Comparison of ENCODE assay signal across 8 cellular contexts in genomic region chr20:38337561-38338140, GRCh38. TPM values are rescaled to one million over a fixed set of nuclear protein-coding genes. Genes with fewer than 3 reads are reported as not detected.
A peak's percentile ranks its signal among the peaks of the same experiment; 100 is the strongest.
DNase-seq lines count a peak whose midpoint lies in the region; ATAC-seq and TF ChIP-seq lines count a peak whose summit lies in the region.

No MANE protein-coding gene starts in this region.

- TF ChIP-seq CTCF in epithelial cell of esophagus (IDR thresholded peaks at IDR 0.05; ENCODE audit: insufficient read depth, low read depth, low read length, missing control alignments) = peak; percentile 58

- no peaks in the 10 kb centered on the region for H3K36me3 Mint-ChIP-seq in activated CD4-positive, alpha-beta T cell treated with anti-CD3 and anti-CD28 coated beads for 36 hours (ENCODE audit: low read depth)
- H3K36me3 Mint-ChIP-seq in activated CD4-positive, alpha-beta T cell treated with anti-CD3 and anti-CD28 coated beads, Interleukin-2, amount 10 ng/mL, durations not matched to agents 24 days and 14 days (ENCODE audit: low read depth) = no peaks in the 10 kb centered on the region
- H3K36me3 Mint-ChIP-seq in T-helper 2 cell treated with Interferon-gamma antibody and Interleukin-4, amounts not matched to agents 5 μg/mL and 100 μg/mL, for 36 hours (ENCODE audit: low read depth) = no peaks in the 10 kb centered on the region

- CTCF ChIA-PET in activated CD4-positive, alpha-beta T cell treated with anti-CD3 and anti-CD28 coated beads for 36 hours (lab: Charles Lee) = interaction anchor here (0.8 kb wide), 1 partner anchor 11 kb away, joined by 3 read pairs; no protein-coding TSS in a partner anchor

- peaks cover 8% of the 10 kb centered on the region for H3K9me3 Mint-ChIP-seq in activated CD4-positive, alpha-beta T cell treated with anti-CD3 and anti-CD28 coated beads for 36 hours (ENCODE audit: low read depth)
- peaks cover 7% of the 10 kb centered on the region for H3K9me3 Mint-ChIP-seq in activated CD4-positive, alpha-beta T cell treated with anti-CD3 and anti-CD28 coated beads, Interleukin-2, amount 10 ng/mL, durations not matched to agents 24 days and 14 days
- peaks cover 9% of the 10 kb centered on the region for H3K9me3 Mint-ChIP-seq in T-helper 2 cell treated with Interferon-gamma antibody and Interleukin-4, amounts not matched to agents 5 μg/mL and 100 μg/mL, for 36 hours

- intact Hi-C loops in activated CD4-positive, alpha-beta T cell treated with anti-CD3 and anti-CD28 coated beads for 36 hours (cut with DNase I, micrococcal nuclease) = no loop called here
- intact Hi-C loops in activated CD4-positive, alpha-beta T cell treated with anti-CD3 and anti-CD28 coated beads, Interleukin-2, amount 10 ng/mL, durations not matched to agents 24 days and 14 days (cut with micrococcal nuclease) = no loop called here
- intact Hi-C loops in posterior cingulate gyrus (cut with DNase I) = loop anchor here (5.0 kb wide), 1 partner anchor 70 kb away; no protein-coding TSS in a partner anchor

- H3K4me3 Mint-ChIP-seq in activated CD4-positive, alpha-beta T cell treated with anti-CD3 and anti-CD28 coated beads for 36 hours = no peak overlapping the region
- H3K4me3 Mint-ChIP-seq in activated CD4-positive, alpha-beta T cell treated with anti-CD3 and anti-CD28 coated beads, Interleukin-2, amount 10 ng/mL, durations not matched to agents 24 days and 14 days = no peak overlapping the region
- no peak overlapping the region for H3K4me3 Mint-ChIP-seq in T-helper 2 cell treated with Interferon-gamma antibody and Interleukin-4, amounts not matched to agents 5 μg/mL and 100 μg/mL, for 36 hours

- no peak overlapping the region for H3K27ac Mint-ChIP-seq in activated CD4-positive, alpha-beta T cell treated with anti-CD3 and anti-CD28 coated beads for 36 hours
- H3K27ac Mint-ChIP-seq in activated CD4-positive, alpha-beta T cell treated with anti-CD3 and anti-CD28 coated beads, Interleukin-2, amount 10 ng/mL, durations not matched to agents 24 days and 14 days = no peak overlapping the region
- no peak overlapping the region for H3K27ac Mint-ChIP-seq in T-helper 2 cell treated with Interferon-gamma antibody and Interleukin-4, amounts not matched to agents 5 μg/mL and 100 μg/mL, for 36 hours

- ATAC-seq in activated CD4-positive, alpha-beta T cell treated with anti-CD3 and anti-CD28 coated beads for 36 hours = no peak
- ATAC-seq in HG02885 (IDR thresholded peaks at IDR 0.05; ENCODE audit: poor library complexity, unreplicated experiment) = no peak

- DNase-seq in activated CD4-positive, alpha-beta T cell treated with anti-CD3 and anti-CD28 coated beads for 36 hours = peak; percentile 63
- no peak for DNase-seq in activated CD4-positive, alpha-beta T cell treated with anti-CD3 and anti-CD28 coated beads, Interleukin-2, amount 10 ng/mL, durations not matched to agents 24 days and 14 days
- DNase-seq in NCI-H82 (lab: John Stamatoyannopoulos, UW) = peak; percentile 77
- peak; percentile 42 for DNase-seq in epithelial cell of esophagus (ENCODE audit: low read depth)
- DNase-seq in posterior cingulate gyrus = peak in 6 of 10 donors; percentile 17 to 78 (median 64)
- no peak for DNase-seq in SIG-M5 treated with dmso at 0.1 percent for 504 hours (lab: John Stamatoyannopoulos, UW; ENCODE audit: unreplicated experiment)
- DNase-seq in T-helper 2 cell treated with Interferon-gamma antibody and Interleukin-4, amounts not matched to agents 5 μg/mL and 100 μg/mL, for 36 hours (ENCODE audit: low spot score) = no peak

- POLR2A ChIA-PET in activated CD4-positive, alpha-beta T cell treated with anti-CD3 and anti-CD28 coated beads for 36 hours (lab: Charles Lee) = no interaction called here

- H3K4me1 Mint-ChIP-seq in activated CD4-positive, alpha-beta T cell treated with anti-CD3 and anti-CD28 coated beads for 36 hours = no peaks in the 10 kb centered on the region
- H3K4me1 Mint-ChIP-seq in activated CD4-positive, alpha-beta T cell treated with anti-CD3 and anti-CD28 coated beads, Interleukin-2, amount 10 ng/mL, durations not matched to agents 24 days and 14 days = no peaks in the 10 kb centered on the region
- no peaks in the 10 kb centered on the region for H3K4me1 Mint-ChIP-seq in T-helper 2 cell treated with Interferon-gamma antibody and Interleukin-4, amounts not matched to agents 5 μg/mL and 100 μg/mL, for 36 hours (ENCODE audit: low read depth)

- H3K27me3 Mint-ChIP-seq in activated CD4-positive, alpha-beta T cell treated with anti-CD3 and anti-CD28 coated beads for 36 hours = peaks cover 17% of the 10 kb centered on the region
- H3K27me3 Mint-ChIP-seq in activated CD4-positive, alpha-beta T cell treated with anti-CD3 and anti-CD28 coated beads, Interleukin-2, amount 10 ng/mL, durations not matched to agents 24 days and 14 days = peaks cover 5% of the 10 kb centered on the region
- no peaks in the 10 kb centered on the region for H3K27me3 Mint-ChIP-seq in T-helper 2 cell treated with Interferon-gamma antibody and Interleukin-4, amounts not matched to agents 5 μg/mL and 100 μg/mL, for 36 hours (ENCODE audit: low read depth)

- no peak overlapping the region for H3K4me3 ChIP-seq in epithelial cell of esophagus (ENCODE audit: low read length)

RNA-seq across cellular contexts. Expression of gene LBP, which starts 8.6 kb away (rescaled TPM):
- total RNA-seq in activated CD4-positive, alpha-beta T cell treated with anti-CD3 and anti-CD28 coated beads for 36 hours = not detected
- not detected in 2 replicates for total RNA-seq in activated CD4-positive, alpha-beta T cell treated with anti-CD3 and anti-CD28 coated beads, Interleukin-2, amount 10 ng/mL, durations not matched to agents 24 days and 14 days

RNA-seq across cellular contexts. Expression of gene BPI, which starts 33.7 kb away (rescaled TPM):
- total RNA-seq in activated CD4-positive, alpha-beta T cell treated with anti-CD3 and anti-CD28 coated beads for 36 hours = not detected
- not detected in 2 replicates for total RNA-seq in activated CD4-positive, alpha-beta T cell treated with anti-CD3 and anti-CD28 coated beads, Interleukin-2, amount 10 ng/mL, durations not matched to agents 24 days and 14 days

Comparison
In these comparisons a context has a peak if more than half of its experiments do, and no peak if none do; other contexts are left out.
1. DNase-seq: peak in activated CD4-positive, alpha-beta T cell treated with anti-CD3 and anti-CD28 coated beads for 36 hours (single experiment), NCI-H82 (single experiment), epithelial cell of esophagus (single experiment) and posterior cingulate gyrus (6 of 10); none in activated CD4-positive, alpha-beta T cell treated with anti-CD3 and anti-CD28 coated beads, Interleukin-2, amount 10 ng/mL, durations not matched to agents 24 days and 14 days (single experiment), SIG-M5 treated with dmso at 0.1 percent for 504 hours (single experiment) and T-helper 2 cell treated with Interferon-gamma antibody and Interleukin-4, amounts not matched to agents 5 μg/mL and 100 μg/mL, for 36 hours (single experiment).